1 cellular context compared by ENCODE assay signal in the genomic region with DNA sequence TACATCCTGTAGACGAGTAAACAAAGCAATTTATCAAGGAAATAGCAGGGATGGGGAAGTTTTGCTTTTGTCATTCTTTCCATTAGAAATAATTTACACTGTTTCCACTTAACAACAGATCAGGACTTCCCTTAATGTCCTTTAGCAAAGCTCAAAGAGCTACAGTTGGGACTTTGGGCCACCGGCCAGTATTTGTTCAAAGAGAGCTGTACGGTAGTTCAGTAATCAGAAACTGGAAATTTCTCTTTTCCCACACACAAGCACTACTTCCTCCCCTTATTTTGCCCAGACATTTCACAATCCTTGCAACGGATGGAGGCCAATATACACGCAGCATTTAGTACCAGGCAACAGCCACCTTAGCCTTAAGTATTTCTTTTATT.
TF ChIP-seq lines count a peak whose summit lies in the region.

No MANE protein-coding gene starts in this region.

TF ChIP-seq in HepG2, 621 proteins besides CTCF, POLR2A, EP300 and RAD21 (continued from another document and continues in another):
- TF ChIP-seq, protein P1, sequence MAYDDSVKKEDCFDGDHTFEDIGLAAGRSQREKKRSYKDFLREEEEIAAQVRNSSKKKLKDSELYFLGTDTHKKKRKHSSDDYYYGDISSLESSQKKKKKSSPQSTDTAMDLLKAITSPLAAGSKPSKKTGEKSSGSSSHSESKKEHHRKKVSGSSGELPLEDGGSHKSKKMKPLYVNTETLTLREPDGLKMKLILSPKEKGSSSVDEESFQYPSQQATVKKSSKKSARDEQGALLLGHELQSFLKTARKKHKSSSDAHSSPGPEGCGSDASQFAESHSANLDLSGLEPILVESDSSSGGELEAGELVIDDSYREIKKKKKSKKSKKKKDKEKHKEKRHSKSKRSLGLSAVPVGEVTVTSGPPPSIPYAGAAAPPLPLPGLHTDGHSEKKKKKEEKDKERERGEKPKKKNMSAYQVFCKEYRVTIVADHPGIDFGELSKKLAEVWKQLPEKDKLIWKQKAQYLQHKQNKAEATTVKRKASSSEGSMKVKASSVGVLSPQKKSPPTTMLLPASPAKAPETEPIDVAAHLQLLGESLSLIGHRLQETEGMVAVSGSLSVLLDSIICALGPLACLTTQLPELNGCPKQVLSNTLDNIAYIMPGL (CRISPR knock-in tag; IDR thresholded peaks at IDR 0.05; ENCODE audit: borderline replicate concordance in 1 of 2, low read depth in 1 of 2) = no peak
- TF ChIP-seq ZNF121 (CRISPR knock-in tag; IDR thresholded peaks at IDR 0.05) = no peak
- no peak for TF ChIP-seq XBP1 (CRISPR knock-in tag; IDR thresholded peaks at IDR 0.05)
- no peak for TF ChIP-seq KDM2A (CRISPR knock-in tag; IDR thresholded peaks at IDR 0.05; ENCODE audit: borderline replicate concordance, low read depth)
- no peak for TF ChIP-seq SMARCC2 (IDR thresholded peaks at IDR 0.05)
- peak; percentile 98 for TF ChIP-seq CEBPB (IDR thresholded peaks at IDR 0.05; ENCODE audit: borderline replicate concordance, low read depth, low read length)
- peak; percentile 58; the same call in 1 of the 2 replicates for TF ChIP-seq TRIM24 (CRISPR knock-in tag; IDR thresholded peaks at IDR 0.05)
- no peak for TF ChIP-seq PHB2 (IDR thresholded peaks at IDR 0.05; ENCODE audit: partially characterized antibody)
- TF ChIP-seq, protein P2, sequence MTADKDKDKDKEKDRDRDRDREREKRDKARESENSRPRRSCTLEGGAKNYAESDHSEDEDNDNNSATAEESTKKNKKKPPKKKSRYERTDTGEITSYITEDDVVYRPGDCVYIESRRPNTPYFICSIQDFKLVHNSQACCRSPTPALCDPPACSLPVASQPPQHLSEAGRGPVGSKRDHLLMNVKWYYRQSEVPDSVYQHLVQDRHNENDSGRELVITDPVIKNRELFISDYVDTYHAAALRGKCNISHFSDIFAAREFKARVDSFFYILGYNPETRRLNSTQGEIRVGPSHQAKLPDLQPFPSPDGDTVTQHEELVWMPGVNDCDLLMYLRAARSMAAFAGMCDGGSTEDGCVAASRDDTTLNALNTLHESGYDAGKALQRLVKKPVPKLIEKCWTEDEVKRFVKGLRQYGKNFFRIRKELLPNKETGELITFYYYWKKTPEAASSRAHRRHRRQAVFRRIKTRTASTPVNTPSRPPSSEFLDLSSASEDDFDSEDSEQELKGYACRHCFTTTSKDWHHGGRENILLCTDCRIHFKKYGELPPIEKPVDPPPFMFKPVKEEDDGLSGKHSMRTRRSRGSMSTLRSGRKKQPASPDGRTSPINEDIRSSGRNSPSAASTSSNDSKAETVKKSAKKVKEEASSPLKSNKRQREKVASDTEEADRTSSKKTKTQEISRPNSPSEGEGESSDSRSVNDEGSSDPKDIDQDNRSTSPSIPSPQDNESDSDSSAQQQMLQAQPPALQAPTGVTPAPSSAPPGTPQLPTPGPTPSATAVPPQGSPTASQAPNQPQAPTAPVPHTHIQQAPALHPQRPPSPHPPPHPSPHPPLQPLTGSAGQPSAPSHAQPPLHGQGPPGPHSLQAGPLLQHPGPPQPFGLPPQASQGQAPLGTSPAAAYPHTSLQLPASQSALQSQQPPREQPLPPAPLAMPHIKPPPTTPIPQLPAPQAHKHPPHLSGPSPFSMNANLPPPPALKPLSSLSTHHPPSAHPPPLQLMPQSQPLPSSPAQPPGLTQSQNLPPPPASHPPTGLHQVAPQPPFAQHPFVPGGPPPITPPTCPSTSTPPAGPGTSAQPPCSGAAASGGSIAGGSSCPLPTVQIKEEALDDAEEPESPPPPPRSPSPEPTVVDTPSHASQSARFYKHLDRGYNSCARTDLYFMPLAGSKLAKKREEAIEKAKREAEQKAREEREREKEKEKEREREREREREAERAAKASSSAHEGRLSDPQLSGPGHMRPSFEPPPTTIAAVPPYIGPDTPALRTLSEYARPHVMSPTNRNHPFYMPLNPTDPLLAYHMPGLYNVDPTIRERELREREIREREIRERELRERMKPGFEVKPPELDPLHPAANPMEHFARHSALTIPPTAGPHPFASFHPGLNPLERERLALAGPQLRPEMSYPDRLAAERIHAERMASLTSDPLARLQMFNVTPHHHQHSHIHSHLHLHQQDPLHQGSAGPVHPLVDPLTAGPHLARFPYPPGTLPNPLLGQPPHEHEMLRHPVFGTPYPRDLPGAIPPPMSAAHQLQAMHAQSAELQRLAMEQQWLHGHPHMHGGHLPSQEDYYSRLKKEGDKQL (CRISPR knock-in tag; IDR thresholded peaks at IDR 0.05; ENCODE audit: low read depth) = peak; percentile 35; the same call in 1 of the 2 replicates
- TF ChIP-seq, protein P3, sequence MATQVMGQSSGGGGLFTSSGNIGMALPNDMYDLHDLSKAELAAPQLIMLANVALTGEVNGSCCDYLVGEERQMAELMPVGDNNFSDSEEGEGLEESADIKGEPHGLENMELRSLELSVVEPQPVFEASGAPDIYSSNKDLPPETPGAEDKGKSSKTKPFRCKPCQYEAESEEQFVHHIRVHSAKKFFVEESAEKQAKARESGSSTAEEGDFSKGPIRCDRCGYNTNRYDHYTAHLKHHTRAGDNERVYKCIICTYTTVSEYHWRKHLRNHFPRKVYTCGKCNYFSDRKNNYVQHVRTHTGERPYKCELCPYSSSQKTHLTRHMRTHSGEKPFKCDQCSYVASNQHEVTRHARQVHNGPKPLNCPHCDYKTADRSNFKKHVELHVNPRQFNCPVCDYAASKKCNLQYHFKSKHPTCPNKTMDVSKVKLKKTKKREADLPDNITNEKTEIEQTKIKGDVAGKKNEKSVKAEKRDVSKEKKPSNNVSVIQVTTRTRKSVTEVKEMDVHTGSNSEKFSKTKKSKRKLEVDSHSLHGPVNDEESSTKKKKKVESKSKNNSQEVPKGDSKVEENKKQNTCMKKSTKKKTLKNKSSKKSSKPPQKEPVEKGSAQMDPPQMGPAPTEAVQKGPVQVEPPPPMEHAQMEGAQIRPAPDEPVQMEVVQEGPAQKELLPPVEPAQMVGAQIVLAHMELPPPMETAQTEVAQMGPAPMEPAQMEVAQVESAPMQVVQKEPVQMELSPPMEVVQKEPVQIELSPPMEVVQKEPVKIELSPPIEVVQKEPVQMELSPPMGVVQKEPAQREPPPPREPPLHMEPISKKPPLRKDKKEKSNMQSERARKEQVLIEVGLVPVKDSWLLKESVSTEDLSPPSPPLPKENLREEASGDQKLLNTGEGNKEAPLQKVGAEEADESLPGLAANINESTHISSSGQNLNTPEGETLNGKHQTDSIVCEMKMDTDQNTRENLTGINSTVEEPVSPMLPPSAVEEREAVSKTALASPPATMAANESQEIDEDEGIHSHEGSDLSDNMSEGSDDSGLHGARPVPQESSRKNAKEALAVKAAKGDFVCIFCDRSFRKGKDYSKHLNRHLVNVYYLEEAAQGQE (IDR thresholded peaks at IDR 0.05; ENCODE audit: borderline replicate concordance in 1 of 2, low read depth in 1 of 2, low read length in 2 of 2) = peak in 1 of 2 experiments; percentile 73; a peak in 1 of 4 replicates
- no peak for TF ChIP-seq ZNF678 (CRISPR knock-in tag; IDR thresholded peaks at IDR 0.05)
- TF ChIP-seq, protein P4, sequence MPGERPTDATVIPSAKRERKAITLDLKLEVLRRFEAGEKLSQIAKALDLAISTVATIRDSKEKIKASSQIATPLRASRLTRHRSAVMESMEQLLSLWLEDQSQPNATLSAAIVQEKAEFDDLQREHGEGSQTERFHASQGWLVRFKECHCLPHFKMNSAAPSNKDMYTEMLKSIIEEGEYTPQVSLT (CRISPR knock-in tag; IDR thresholded peaks at IDR 0.05; ENCODE audit: borderline replicate concordance, low read depth) = no peak
- no peak for TF ChIP-seq GTF3A (CRISPR knock-in tag; conservative IDR thresholded peaks at IDR 0.05)
- TF ChIP-seq, protein P5, sequence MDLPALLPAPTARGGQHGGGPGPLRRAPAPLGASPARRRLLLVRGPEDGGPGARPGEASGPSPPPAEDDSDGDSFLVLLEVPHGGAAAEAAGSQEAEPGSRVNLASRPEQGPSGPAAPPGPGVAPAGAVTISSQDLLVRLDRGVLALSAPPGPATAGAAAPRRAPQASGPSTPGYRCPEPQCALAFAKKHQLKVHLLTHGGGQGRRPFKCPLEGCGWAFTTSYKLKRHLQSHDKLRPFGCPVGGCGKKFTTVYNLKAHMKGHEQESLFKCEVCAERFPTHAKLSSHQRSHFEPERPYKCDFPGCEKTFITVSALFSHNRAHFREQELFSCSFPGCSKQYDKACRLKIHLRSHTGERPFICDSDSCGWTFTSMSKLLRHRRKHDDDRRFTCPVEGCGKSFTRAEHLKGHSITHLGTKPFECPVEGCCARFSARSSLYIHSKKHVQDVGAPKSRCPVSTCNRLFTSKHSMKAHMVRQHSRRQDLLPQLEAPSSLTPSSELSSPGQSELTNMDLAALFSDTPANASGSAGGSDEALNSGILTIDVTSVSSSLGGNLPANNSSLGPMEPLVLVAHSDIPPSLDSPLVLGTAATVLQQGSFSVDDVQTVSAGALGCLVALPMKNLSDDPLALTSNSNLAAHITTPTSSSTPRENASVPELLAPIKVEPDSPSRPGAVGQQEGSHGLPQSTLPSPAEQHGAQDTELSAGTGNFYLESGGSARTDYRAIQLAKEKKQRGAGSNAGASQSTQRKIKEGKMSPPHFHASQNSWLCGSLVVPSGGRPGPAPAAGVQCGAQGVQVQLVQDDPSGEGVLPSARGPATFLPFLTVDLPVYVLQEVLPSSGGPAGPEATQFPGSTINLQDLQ (CRISPR knock-in tag; IDR thresholded peaks at IDR 0.05) = no peak
- TF ChIP-seq, protein P6, sequence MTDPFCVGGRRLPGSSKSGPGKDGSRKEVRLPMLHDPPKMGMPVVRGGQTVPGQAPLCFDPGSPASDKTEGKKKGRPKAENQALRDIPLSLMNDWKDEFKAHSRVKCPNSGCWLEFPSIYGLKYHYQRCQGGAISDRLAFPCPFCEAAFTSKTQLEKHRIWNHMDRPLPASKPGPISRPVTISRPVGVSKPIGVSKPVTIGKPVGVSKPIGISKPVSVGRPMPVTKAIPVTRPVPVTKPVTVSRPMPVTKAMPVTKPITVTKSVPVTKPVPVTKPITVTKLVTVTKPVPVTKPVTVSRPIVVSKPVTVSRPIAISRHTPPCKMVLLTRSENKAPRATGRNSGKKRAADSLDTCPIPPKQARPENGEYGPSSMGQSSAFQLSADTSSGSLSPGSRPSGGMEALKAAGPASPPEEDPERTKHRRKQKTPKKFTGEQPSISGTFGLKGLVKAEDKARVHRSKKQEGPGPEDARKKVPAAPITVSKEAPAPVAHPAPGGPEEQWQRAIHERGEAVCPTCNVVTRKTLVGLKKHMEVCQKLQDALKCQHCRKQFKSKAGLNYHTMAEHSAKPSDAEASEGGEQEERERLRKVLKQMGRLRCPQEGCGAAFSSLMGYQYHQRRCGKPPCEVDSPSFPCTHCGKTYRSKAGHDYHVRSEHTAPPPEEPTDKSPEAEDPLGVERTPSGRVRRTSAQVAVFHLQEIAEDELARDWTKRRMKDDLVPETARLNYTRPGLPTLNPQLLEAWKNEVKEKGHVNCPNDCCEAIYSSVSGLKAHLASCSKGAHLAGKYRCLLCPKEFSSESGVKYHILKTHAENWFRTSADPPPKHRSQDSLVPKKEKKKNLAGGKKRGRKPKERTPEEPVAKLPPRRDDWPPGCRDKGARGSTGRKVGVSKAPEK (CRISPR knock-in tag; IDR thresholded peaks at IDR 0.05; ENCODE audit: borderline replicate concordance) = no peak
- TF ChIP-seq, protein P7, sequence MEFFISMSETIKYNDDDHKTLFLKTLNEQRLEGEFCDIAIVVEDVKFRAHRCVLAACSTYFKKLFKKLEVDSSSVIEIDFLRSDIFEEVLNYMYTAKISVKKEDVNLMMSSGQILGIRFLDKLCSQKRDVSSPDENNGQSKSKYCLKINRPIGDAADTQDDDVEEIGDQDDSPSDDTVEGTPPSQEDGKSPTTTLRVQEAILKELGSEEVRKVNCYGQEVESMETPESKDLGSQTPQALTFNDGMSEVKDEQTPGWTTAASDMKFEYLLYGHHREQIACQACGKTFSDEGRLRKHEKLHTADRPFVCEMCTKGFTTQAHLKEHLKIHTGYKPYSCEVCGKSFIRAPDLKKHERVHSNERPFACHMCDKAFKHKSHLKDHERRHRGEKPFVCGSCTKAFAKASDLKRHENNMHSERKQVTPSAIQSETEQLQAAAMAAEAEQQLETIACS (CRISPR knock-in tag; IDR thresholded peaks at IDR 0.05) = no peak
- no peak for TF ChIP-seq MAZ (IDR thresholded peaks at IDR 0.05; ENCODE audit: borderline replicate concordance, low read depth, low read length)
- TF ChIP-seq MAZ (CRISPR knock-in tag; IDR thresholded peaks at IDR 0.05; ENCODE audit: low read depth) = no peak
- TF ChIP-seq SNRNP70 (IDR thresholded peaks at IDR 0.05; ENCODE audit: low read depth, low read length) = no peak
- TF ChIP-seq ZFP62 (CRISPR knock-in tag; IDR thresholded peaks at IDR 0.05) = no peak
- TF ChIP-seq ZNF768 (CRISPR knock-in tag; IDR thresholded peaks at IDR 0.05) = no peak
- TF ChIP-seq NCOA2 (CRISPR knock-in tag; IDR thresholded peaks at IDR 0.05) = peak; percentile 90
- no peak for TF ChIP-seq ZNF30 (CRISPR knock-in tag; IDR thresholded peaks at IDR 0.05)
- no peak for TF ChIP-seq JDP2 (CRISPR knock-in tag; IDR thresholded peaks at IDR 0.05; ENCODE audit: borderline replicate concordance)
- no peak for TF ChIP-seq ZNF549 (CRISPR knock-in tag; IDR thresholded peaks at IDR 0.05)
- TF ChIP-seq ZFP36L1 (CRISPR knock-in tag; IDR thresholded peaks at IDR 0.05) = no peak
- TF ChIP-seq JUND (CRISPR knock-in tag; IDR thresholded peaks at IDR 0.05) = no peak
- no peak for TF ChIP-seq ZNF598 (CRISPR knock-in tag; IDR thresholded peaks at IDR 0.05; ENCODE audit: borderline replicate concordance)
- no peak for TF ChIP-seq TBP (CRISPR knock-in tag; IDR thresholded peaks at IDR 0.05)
- no peak for TF ChIP-seq HCFC1 (IDR thresholded peaks at IDR 0.05; ENCODE audit: low read depth, low read length)
- TF ChIP-seq, protein P8, sequence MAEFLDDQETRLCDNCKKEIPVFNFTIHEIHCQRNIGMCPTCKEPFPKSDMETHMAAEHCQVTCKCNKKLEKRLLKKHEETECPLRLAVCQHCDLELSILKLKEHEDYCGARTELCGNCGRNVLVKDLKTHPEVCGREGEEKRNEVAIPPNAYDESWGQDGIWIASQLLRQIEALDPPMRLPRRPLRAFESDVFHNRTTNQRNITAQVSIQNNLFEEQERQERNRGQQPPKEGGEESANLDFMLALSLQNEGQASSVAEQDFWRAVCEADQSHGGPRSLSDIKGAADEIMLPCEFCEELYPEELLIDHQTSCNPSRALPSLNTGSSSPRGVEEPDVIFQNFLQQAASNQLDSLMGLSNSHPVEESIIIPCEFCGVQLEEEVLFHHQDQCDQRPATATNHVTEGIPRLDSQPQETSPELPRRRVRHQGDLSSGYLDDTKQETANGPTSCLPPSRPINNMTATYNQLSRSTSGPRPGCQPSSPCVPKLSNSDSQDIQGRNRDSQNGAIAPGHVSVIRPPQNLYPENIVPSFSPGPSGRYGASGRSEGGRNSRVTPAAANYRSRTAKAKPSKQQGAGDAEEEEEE (CRISPR knock-in tag; IDR thresholded peaks at IDR 0.05; ENCODE audit: borderline replicate concordance) = no peak
- no peak for TF ChIP-seq DNMT1 (CRISPR knock-in tag; IDR thresholded peaks at IDR 0.05)
- TF ChIP-seq HIVEP1 (CRISPR knock-in tag; IDR thresholded peaks at IDR 0.05) = no peak
- peak; percentile 54; the same call in 1 of the 2 replicates for TF ChIP-seq ZNF772 (CRISPR knock-in tag; IDR thresholded peaks at IDR 0.05)
- TF ChIP-seq ZNF572 (CRISPR knock-in tag; IDR thresholded peaks at IDR 0.05) = no peak
- TF ChIP-seq ZNF10 (CRISPR knock-in tag; IDR thresholded peaks at IDR 0.05; ENCODE audit: borderline replicate concordance, low read depth) = no peak
- peak; percentile 55; the same call in 1 of the 2 replicates for TF ChIP-seq ZBTB7B (CRISPR knock-in tag; IDR thresholded peaks at IDR 0.05)
- 0 out of 2 replicates have a peak, but pooled peaks have one; percentile 49 for TF ChIP-seq KDM1A (CRISPR knock-in tag; IDR thresholded peaks at IDR 0.05)
- no peak for TF ChIP-seq ZNF446 (CRISPR knock-in tag; IDR thresholded peaks at IDR 0.05)
